Comparison of ENCODE assay signal across 11 cellular contexts in the genomic region with DNA sequence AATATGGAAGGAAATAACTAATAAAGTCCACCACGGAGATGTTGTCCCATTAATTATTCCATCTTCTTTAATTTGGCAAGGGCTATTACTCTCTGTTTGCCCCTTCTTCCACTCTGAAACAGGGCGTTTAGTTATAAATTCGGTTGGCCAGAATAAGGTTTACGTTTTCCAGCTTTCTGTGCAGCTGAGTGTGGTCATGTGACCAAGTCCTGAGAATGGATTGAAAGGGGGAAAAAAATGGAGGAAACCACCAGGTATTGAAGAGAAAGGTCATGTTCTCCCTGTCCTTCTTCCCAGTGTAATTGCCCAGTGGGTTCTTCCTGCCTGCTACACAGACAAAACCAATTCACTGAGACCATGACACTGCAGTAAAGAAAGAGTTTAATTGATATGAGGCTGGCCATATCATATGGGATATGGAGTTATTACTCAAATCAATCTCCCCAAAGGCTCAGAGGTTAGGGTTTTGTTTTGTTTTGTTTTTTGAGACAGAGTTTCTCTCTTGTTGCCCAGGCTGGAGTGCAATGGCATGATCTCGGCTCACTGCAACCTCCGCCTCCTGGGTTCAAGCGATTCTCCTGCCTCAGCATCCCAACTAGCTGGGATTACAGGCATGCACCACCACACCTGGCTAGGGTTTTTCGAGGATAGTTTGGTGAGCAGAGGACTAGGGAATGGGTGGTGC. TPM values are rescaled to one million over a fixed set of nuclear protein-coding genes. Genes with fewer than 3 reads are reported as not detected.
DNase-seq lines count a peak whose midpoint lies in the region; ATAC-seq and TF ChIP-seq lines count a peak whose summit lies in the region.
"Had no signal": no experiment of that assay in that cellular context is flagged by ENCODE, and none has a peak within 500 bp of the region (broad histone marks: within the 10 kb centered on the region; RNA-seq: fewer than 3 reads in every experiment).

No MANE protein-coding gene starts in this region.

- H3K9me3 ChIP-seq in SJCRH30 (replicated peaks) (no peaks in the 10 kb centered on the region), sigmoid colon (no peaks in the 10 kb centered on the region)

- intact Hi-C loops in sigmoid colon (cut with DNase I), result no loop called here

- TF ChIP-seq CTCF in foreskin keratinocyte (conservative IDR thresholded peaks at IDR 0.05), result no peak
- no peak for TF ChIP-seq CTCF in sigmoid colon (IDR thresholded peaks at IDR 0.05)

- TF ChIP-seq EP300 in sigmoid colon (IDR thresholded peaks at IDR 0.05), result no peak

- TF ChIP-seq POLR2A in sigmoid colon (IDR thresholded peaks at IDR 0.05), result no peak

- DNase-seq in ACHN, result peak; percentile 18
- no peak for DNase-seq in SJCRH30
- DNase-seq in foreskin keratinocyte, result no peak
- DNase-seq in sigmoid colon, result no peak
- DNase-seq in NCI-H748 treated with DMSO at 0.1 percent for 48 hours (lab: John Stamatoyannopoulos, UW), result no peak
- no peak for DNase-seq in stimulated activated CD4-positive, alpha-beta T cell treated with anti-CD3 and anti-CD28 coated beads, Interleukin-15, amount 100 ng/mL, for 24 hours
- DNase-seq: activated gamma-delta T cell, DMS79 treated with DMSO at 0.1 percent for 48 hours, T-helper 17 cell had no signal

- peak overlapping the region; percentile 74 for H3K27ac ChIP-seq in SJCRH30
- H3K27ac ChIP-seq in foreskin keratinocyte, result peak overlapping the region; percentile 89
- H3K27ac ChIP-seq in sigmoid colon, result peak overlapping the region; percentile 65 to 81 (median 80)

- ATAC-seq in foreskin keratinocyte (no peak), GM19467 (IDR thresholded peaks at IDR 0.05; ENCODE audit: unreplicated experiment) (no peak), GM18861 (IDR thresholded peaks at IDR 0.05; ENCODE audit: unreplicated experiment) (no peak)
- ATAC-seq: T-helper 17 cell had no signal

- H3K4me3 ChIP-seq in SJCRH30 (no peak overlapping the region), sigmoid colon (no peak overlapping the region)

- in situ Hi-C loops in ACHN (cut with HindIII; ENCODE audit: low pct_ligation_motif_present, low pct_unique_long_range_greater_than_20kb, low sequenced_read_pairs), result no loop called here

- H3K36me3 ChIP-seq in SJCRH30 (no peaks in the 10 kb centered on the region), sigmoid colon (no peaks in the 10 kb centered on the region)

- H3K4me1 ChIP-seq in SJCRH30 (peaks cover 47% of the 10 kb centered on the region), foreskin keratinocyte (peaks cover 52% of the 10 kb centered on the region), sigmoid colon (peaks cover 0 to 59% (median 46%) of the 10 kb centered on the region in 4 donors)

- WGBS in sigmoid colon, 2 donors, result 86 to 89% methylated on average over 8 of the region's 8 CpGs

- H3K27me3 ChIP-seq in SJCRH30 (no peaks in the 10 kb centered on the region), foreskin keratinocyte (no peaks in the 10 kb centered on the region), sigmoid colon (no peaks in the 10 kb centered on the region)

RNA-seq across cellular contexts. Expression of gene TBC1D22B, which starts 14.3 kb away (rescaled TPM):
- 11.0 and 11.2 TPM in 2 replicates for total RNA-seq in SJCRH30 (2014; rRNA removed; shearing (Covaris generic))
- total RNA-seq in foreskin keratinocyte (11.0 and 11.1 TPM in 2 replicates), sigmoid colon (1 to 10 TPM; 6.1 to 7.2 (median 6.3) TPM)
- polyA plus RNA-seq in foreskin keratinocyte (6.3 and 7.3 TPM in 2 replicates), sigmoid colon (10 to 100 TPM in 1 of 3 donors, 1 to 10 TPM in 2; 8.6 to 10.8 (median 9.5) TPM)

RNA-seq across cellular contexts. Expression of gene TMEM217, which starts 14.7 kb away (rescaled TPM):
- total RNA-seq in SJCRH30 (2014; rRNA removed; shearing (Covaris generic)), result 0.73 TPM in 1 of 2 replicates, not detected in the other
- total RNA-seq in foreskin keratinocyte, result 0.63 and 0.78 TPM in 2 replicates
- 0.44 and 0.60 TPM in 2 replicates for polyA plus RNA-seq in foreskin keratinocyte
- total RNA-seq in sigmoid colon, result 1 to 10 TPM in 2 of 4 donors, under 1 TPM in 1, not detected in 1; 0.55 to 5.3 (median 1.1) TPM
- under 1 TPM; 0.60 to 0.90 (median 0.69) TPM for polyA plus RNA-seq in sigmoid colon
